Comparison of ENCODE assay signal across 1 cellular context in genomic region chr2:212832211-212833195, GRCh38.
TF ChIP-seq lines count a peak whose summit lies in the region.

No MANE protein-coding gene starts in this region.

TF ChIP-seq in H1, 55 proteins besides CTCF, POLR2A, EP300 and RAD21:
- TF ChIP-seq RNF2 (IDR thresholded peaks at IDR 0.05; ENCODE audit: borderline replicate concordance, low read depth, low read length, missing control alignments, poor library complexity, severe bottlenecking) (no peak), PHF8 (conservative IDR thresholded peaks at IDR 0.05; ENCODE audit: low read depth, low read length) (no peak), SP4 (IDR thresholded peaks at IDR 0.05; ENCODE audit: low read length) (no peak), CHD2 (IDR thresholded peaks at IDR 0.05; ENCODE audit: low read length) (no peak), BCL11A (IDR thresholded peaks at IDR 0.05; ENCODE audit: low read depth in 2 of 2, low read length in 2 of 2) (no peak), TCF12 (IDR thresholded peaks at IDR 0.05; ENCODE audit: low read depth, low read length) (no peak), KDM5A (IDR thresholded peaks at IDR 0.05; ENCODE audit: low read length) (no peak), SIN3A (conservative IDR thresholded peaks at IDR 0.05 in 1 of 2, IDR thresholded peaks at IDR 0.05 in 1 of 2; ENCODE audit: low read depth in 1 of 2, low read length in 2 of 2) (no peak), CBX8 (IDR thresholded peaks at IDR 0.05; ENCODE audit: borderline replicate concordance, low read depth, low read length) (no peak), KDM1A (IDR thresholded peaks at IDR 0.05; ENCODE audit: borderline replicate concordance, low read length) (no peak), FOSL1 (IDR thresholded peaks at IDR 0.05; ENCODE audit: insufficient read depth, low read depth, low read length) (no peak), CREB1 (IDR thresholded peaks at IDR 0.05) (no peak), SRF (IDR thresholded peaks at IDR 0.05; ENCODE audit: low read depth, low read length) (no peak), MAFK (IDR thresholded peaks at IDR 0.05; ENCODE audit: low read depth, low read length) (no peak)
TF ChIP-seq in H1: peak in this region for 0.
